Comparison of ENCODE assay signal across 1 cellular context in the genomic region with DNA sequence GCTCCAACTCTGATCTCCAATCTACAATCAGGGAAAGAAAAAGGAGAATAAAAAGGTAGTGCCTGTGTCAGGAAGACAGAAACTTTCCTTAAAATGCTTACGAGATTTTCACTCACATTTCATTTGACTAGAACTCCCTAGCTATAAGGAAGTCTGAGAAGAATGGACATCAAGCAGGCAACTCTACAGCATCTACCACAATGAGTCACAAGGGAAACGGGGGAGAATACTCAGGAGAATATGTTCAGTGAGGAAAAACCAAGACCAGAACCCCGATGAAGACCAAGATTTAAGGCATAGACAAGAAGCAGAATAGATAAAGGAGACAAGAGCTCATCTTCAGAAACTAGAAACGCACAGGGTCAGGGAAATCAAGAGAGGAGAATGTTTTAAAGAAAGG.
TF ChIP-seq lines count a peak whose summit lies in the region.

No MANE protein-coding gene starts in this region.

TF ChIP-seq in GM23338, 12 proteins besides CTCF, POLR2A, EP300 and RAD21 (continued from another document):
- TF ChIP-seq, protein P1, sequence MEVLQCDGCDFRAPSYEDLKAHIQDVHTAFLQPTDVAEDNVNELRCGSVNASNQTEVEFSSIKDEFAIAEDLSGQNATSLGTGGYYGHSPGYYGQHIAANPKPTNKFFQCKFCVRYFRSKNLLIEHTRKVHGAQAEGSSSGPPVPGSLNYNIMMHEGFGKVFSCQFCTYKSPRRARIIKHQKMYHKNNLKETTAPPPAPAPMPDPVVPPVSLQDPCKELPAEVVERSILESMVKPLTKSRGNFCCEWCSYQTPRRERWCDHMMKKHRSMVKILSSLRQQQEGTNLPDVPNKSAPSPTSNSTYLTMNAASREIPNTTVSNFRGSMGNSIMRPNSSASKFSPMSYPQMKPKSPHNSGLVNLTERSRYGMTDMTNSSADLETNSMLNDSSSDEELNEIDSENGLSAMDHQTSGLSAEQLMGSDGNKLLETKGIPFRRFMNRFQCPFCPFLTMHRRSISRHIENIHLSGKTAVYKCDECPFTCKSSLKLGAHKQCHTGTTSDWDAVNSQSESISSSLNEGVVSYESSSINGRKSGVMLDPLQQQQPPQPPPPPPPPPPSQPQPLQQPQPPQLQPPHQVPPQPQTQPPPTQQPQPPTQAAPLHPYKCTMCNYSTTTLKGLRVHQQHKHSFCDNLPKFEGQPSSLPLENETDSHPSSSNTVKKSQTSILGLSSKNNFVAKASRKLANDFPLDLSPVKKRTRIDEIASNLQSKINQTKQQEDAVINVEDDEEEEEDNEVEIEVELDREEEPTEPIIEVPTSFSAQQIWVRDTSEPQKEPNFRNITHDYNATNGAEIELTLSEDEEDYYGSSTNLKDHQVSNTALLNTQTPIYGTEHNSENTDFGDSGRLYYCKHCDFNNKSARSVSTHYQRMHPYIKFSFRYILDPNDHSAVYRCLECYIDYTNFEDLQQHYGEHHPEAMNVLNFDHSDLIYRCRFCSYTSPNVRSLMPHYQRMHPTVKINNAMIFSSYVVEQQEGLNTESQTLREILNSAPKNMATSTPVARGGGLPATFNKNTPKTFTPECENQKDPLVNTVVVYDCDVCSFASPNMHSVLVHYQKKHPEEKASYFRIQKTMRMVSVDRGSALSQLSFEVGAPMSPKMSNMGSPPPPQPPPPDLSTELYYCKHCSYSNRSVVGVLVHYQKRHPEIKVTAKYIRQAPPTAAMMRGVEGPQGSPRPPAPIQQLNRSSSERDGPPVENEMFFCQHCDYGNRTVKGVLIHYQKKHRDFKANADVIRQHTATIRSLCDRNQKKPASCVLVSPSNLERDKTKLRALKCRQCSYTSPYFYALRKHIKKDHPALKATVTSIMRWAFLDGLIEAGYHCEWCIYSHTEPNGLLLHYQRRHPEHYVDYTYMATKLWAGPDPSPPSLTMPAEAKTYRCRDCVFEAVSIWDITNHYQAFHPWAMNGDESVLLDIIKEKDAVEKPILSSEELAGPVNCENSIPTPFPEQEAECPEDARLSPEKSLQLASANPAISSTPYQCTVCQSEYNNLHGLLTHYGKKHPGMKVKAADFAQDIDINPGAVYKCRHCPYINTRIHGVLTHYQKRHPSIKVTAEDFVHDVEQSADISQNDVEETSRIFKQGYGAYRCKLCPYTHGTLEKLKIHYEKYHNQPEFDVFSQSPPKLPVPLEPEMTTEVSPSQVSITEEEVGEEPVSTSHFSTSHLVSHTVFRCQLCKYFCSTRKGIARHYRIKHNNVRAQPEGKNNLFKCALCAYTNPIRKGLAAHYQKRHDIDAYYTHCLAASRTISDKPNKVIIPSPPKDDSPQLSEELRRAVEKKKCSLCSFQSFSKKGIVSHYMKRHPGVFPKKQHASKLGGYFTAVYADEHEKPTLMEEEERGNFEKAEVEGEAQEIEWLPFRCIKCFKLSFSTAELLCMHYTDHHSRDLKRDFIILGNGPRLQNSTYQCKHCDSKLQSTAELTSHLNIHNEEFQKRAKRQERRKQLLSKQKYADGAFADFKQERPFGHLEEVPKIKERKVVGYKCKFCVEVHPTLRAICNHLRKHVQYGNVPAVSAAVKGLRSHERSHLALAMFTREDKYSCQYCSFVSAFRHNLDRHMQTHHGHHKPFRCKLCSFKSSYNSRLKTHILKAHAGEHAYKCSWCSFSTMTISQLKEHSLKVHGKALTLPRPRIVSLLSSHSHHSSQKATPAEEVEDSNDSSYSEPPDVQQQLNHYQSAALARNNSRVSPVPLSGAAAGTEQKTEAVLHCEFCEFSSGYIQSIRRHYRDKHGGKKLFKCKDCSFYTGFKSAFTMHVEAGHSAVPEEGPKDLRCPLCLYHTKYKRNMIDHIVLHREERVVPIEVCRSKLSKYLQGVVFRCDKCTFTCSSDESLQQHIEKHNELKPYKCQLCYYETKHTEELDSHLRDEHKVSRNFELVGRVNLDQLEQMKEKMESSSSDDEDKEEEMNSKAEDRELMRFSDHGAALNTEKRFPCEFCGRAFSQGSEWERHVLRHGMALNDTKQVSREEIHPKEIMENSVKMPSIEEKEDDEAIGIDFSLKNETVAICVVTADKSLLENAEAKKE (CRISPR knock-in tag; IDR thresholded peaks at IDR 0.05), result no peak
- no peak for TF ChIP-seq POLR2AphosphoS5 (IDR thresholded peaks at IDR 0.05; ENCODE audit: low read depth)
- TF ChIP-seq EZH2 (IDR thresholded peaks at IDR 0.05; ENCODE audit: low read depth, unreplicated experiment), result no peak
- no peak for TF ChIP-seq CREB1 (CRISPR knock-in tag; IDR thresholded peaks at IDR 0.05; ENCODE audit: low read depth)
- no peak for TF ChIP-seq ZNF331 (CRISPR knock-in tag; IDR thresholded peaks at IDR 0.05; ENCODE audit: low read depth)
- TF ChIP-seq NANOG (IDR thresholded peaks at IDR 0.05; ENCODE audit: borderline replicate concordance), result no peak
- TF ChIP-seq, protein P2, sequence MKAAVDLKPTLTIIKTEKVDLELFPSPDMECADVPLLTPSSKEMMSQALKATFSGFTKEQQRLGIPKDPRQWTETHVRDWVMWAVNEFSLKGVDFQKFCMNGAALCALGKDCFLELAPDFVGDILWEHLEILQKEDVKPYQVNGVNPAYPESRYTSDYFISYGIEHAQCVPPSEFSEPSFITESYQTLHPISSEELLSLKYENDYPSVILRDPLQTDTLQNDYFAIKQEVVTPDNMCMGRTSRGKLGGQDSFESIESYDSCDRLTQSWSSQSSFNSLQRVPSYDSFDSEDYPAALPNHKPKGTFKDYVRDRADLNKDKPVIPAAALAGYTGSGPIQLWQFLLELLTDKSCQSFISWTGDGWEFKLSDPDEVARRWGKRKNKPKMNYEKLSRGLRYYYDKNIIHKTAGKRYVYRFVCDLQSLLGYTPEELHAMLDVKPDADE (IDR thresholded peaks at IDR 0.05), result no peak
